8 cellular contexts compared by ENCODE assay signal in genomic region chr10:97399843-97400545, GRCh38. TPM values are rescaled to one million over a fixed set of nuclear protein-coding genes. Genes with fewer than 3 reads are reported as not detected.
A peak's percentile ranks its signal among the peaks of the same experiment; 100 is the strongest.
DNase-seq lines count a peak whose midpoint lies in the region; ATAC-seq and TF ChIP-seq lines count a peak whose summit lies in the region.

No MANE protein-coding gene starts in this region.

- H3K36me3 Mint-ChIP-seq in activated CD4-positive, alpha-beta T cell treated with anti-CD3 and anti-CD28 coated beads, Interleukin-2, amount 10 ng/mL, durations not matched to agents 7 days and 5 days (ENCODE audit: low read depth), result peaks cover 5% of the 10 kb centered on the region
- H3K36me3 Mint-ChIP-seq in nephron (ENCODE audit: low read depth), result peaks cover 6% of the 10 kb centered on the region

- TF ChIP-seq POLR2A in esophagus squamous epithelium (IDR thresholded peaks at IDR 0.05), result peak in 1 of 4 donors; percentile 40

- DNase-seq in cardiac muscle cell (ENCODE audit: low read depth in 1 of 2, low spot score in 1 of 2) (peak; percentile 27 to 61), Right ventricle myocardium inferior (ENCODE audit: missing footprints) (no peak), NCI-H146 (lab: John Stamatoyannopoulos, UW) (peak; percentile 66), esophagus squamous epithelium (lab: John Stamatoyannopoulos, UW) (no peak), NCI-H345 (lab: John Stamatoyannopoulos, UW) (no peak)
- peak; percentile 31 for DNase-seq in activated CD4-positive, alpha-beta T cell treated with anti-CD3 and anti-CD28 coated beads, Interleukin-2, amount 10 ng/mL, durations not matched to agents 7 days and 5 days

- H3K27me3 Mint-ChIP-seq in activated CD4-positive, alpha-beta T cell treated with anti-CD3 and anti-CD28 coated beads, Interleukin-2, amount 10 ng/mL, durations not matched to agents 7 days and 5 days, result no peaks in the 10 kb centered on the region
- H3K27me3 Mint-ChIP-seq in nephron (ENCODE audit: low read depth), result no peaks in the 10 kb centered on the region

- H3K4me3 ChIP-seq in cardiac muscle cell (peak overlapping the region; percentile 90), esophagus squamous epithelium (peak overlapping the region; percentile 67 to 87 (median 80))

- POLR2A ChIA-PET in activated CD4-positive, alpha-beta T cell treated with anti-CD3 and anti-CD28 coated beads, Interleukin-2, amount 10 ng/mL, durations not matched to agents 7 days and 5 days (lab: Charles Lee), result interaction anchor here (1.4 kb wide), 1 partner anchor 14 kb away, joined by 3 read pairs; no protein-coding TSS in a partner anchor

- peak overlapping the region; percentile 93 for H3K4me3 Mint-ChIP-seq in activated CD4-positive, alpha-beta T cell treated with anti-CD3 and anti-CD28 coated beads, Interleukin-2, amount 10 ng/mL, durations not matched to agents 7 days and 5 days
- peak overlapping the region; percentile 92 to 96 (median 96) for H3K4me3 Mint-ChIP-seq in nephron

- no peaks in the 10 kb centered on the region for H3K9me3 Mint-ChIP-seq in activated CD4-positive, alpha-beta T cell treated with anti-CD3 and anti-CD28 coated beads, Interleukin-2, amount 10 ng/mL, durations not matched to agents 7 days and 5 days
- H3K9me3 Mint-ChIP-seq in nephron, result no peaks in the 10 kb centered on the region

- H3K27ac ChIP-seq in cardiac muscle cell, result peak overlapping the region; percentile 78
- H3K27ac ChIP-seq in esophagus squamous epithelium, result peak overlapping the region; percentile 83 to 89 (median 86)

- no peak for TF ChIP-seq CTCF in cardiac muscle cell (IDR thresholded peaks at IDR 0.05; ENCODE audit: low read depth, low read length)
- TF ChIP-seq CTCF in esophagus squamous epithelium (IDR thresholded peaks at IDR 0.05), result no peak
- no peak for TF ChIP-seq CTCF in nephron (IDR thresholded peaks at IDR 0.05; ENCODE audit: unreplicated experiment in 3 of 3)

- ATAC-seq in Right ventricle myocardium inferior, result no peak
- ATAC-seq in GM18861 (IDR thresholded peaks at IDR 0.05; ENCODE audit: unreplicated experiment), result no peak

- peaks cover 7% of the 10 kb centered on the region for H3K4me1 ChIP-seq in cardiac muscle cell (ENCODE audit: low read depth)
- peaks cover 3 to 20% (median 12%) of the 10 kb centered on the region in 3 donors for H3K4me1 ChIP-seq in esophagus squamous epithelium

- intact Hi-C loops in Right ventricle myocardium inferior (cut with DNase I) (loop anchor here (10.0 kb wide), 1 partner anchor 215 kb away; no protein-coding TSS in a partner anchor), esophagus squamous epithelium (cut with DNase I) (no loop called here)

- H3K27me3 ChIP-seq in cardiac muscle cell (no peaks in the 10 kb centered on the region), esophagus squamous epithelium (no peaks in the 10 kb centered on the region)

- no peaks in the 10 kb centered on the region for H3K9me3 ChIP-seq in cardiac muscle cell (ENCODE audit: low read depth)
- no peaks in the 10 kb centered on the region for H3K9me3 ChIP-seq in esophagus squamous epithelium

- CTCF ChIA-PET in activated CD4-positive, alpha-beta T cell treated with anti-CD3 and anti-CD28 coated beads, Interleukin-2, amount 10 ng/mL, durations not matched to agents 7 days and 5 days (lab: Charles Lee), result interaction anchor here (0.6 to 1.7 kb wide), 6 partner anchors 12 to 45 kb away, joined by 3 to 10 read pairs (median 4); no protein-coding TSS in a partner anchor

- peaks cover 16% of the 10 kb centered on the region for H3K4me1 Mint-ChIP-seq in activated CD4-positive, alpha-beta T cell treated with anti-CD3 and anti-CD28 coated beads, Interleukin-2, amount 10 ng/mL, durations not matched to agents 7 days and 5 days
- peaks cover 12% of the 10 kb centered on the region for H3K4me1 Mint-ChIP-seq in nephron

- H3K36me3 ChIP-seq in cardiac muscle cell, result no peaks in the 10 kb centered on the region
- H3K36me3 ChIP-seq in esophagus squamous epithelium, result peaks cover 0 to 38% (median 8%) of the 10 kb centered on the region in 3 donors

- peak overlapping the region; percentile 93 for H3K27ac Mint-ChIP-seq in activated CD4-positive, alpha-beta T cell treated with anti-CD3 and anti-CD28 coated beads, Interleukin-2, amount 10 ng/mL, durations not matched to agents 7 days and 5 days
- H3K27ac Mint-ChIP-seq in nephron, result peak overlapping the region; percentile 36 to 85 (median 61)

- WGBS in esophagus squamous epithelium, 2 donors, result 27 to 32% methylated on average over 14 to 20 of the region's 21 CpGs

RNA-seq across cellular contexts. Expression of gene RRP12, which starts 1.1 kb away (rescaled TPM):
- total RNA-seq in cardiac muscle cell (14.5 and 16.2 TPM in 2 replicates), Right ventricle myocardium inferior (13.8 TPM), esophagus squamous epithelium (10 to 100 TPM; 14.9 to 33.4 (median 23.9) TPM)
- 14.8 and 14.9 TPM in 2 replicates for polyA plus RNA-seq in cardiac muscle cell
- total RNA-seq in activated CD4-positive, alpha-beta T cell treated with anti-CD3 and anti-CD28 coated beads, Interleukin-2, amount 10 ng/mL, durations not matched to agents 7 days and 5 days, result 10 to 100 TPM; 20.1 to 21.6 TPM

RNA-seq across cellular contexts. Expression of gene PGAM1, which starts 26.0 kb away (rescaled TPM):
- total RNA-seq in cardiac muscle cell (912 and 1,364 TPM in 2 replicates), Right ventricle myocardium inferior (220 TPM), esophagus squamous epithelium (100 to 1,000 TPM; 310 to 700 (median 514) TPM)
- 1,322 and 1,889 TPM in 2 replicates for polyA plus RNA-seq in cardiac muscle cell
- total RNA-seq in activated CD4-positive, alpha-beta T cell treated with anti-CD3 and anti-CD28 coated beads, Interleukin-2, amount 10 ng/mL, durations not matched to agents 7 days and 5 days, result 100 to 1,000 TPM; 380 to 406 TPM

RNA-seq across cellular contexts. Expression of gene EXOSC1, which starts 45.8 kb away (rescaled TPM):
- total RNA-seq in cardiac muscle cell (33.6 and 38.3 TPM in 2 replicates), Right ventricle myocardium inferior (18.2 TPM), esophagus squamous epithelium (10 to 100 TPM; 12.4 to 44.8 (median 24.7) TPM)
- 56.5 and 75.0 TPM in 2 replicates for polyA plus RNA-seq in cardiac muscle cell
- 10 to 100 TPM; 45.5 to 50.0 TPM for total RNA-seq in activated CD4-positive, alpha-beta T cell treated with anti-CD3 and anti-CD28 coated beads, Interleukin-2, amount 10 ng/mL, durations not matched to agents 7 days and 5 days

RNA-seq across cellular contexts. Expression of gene ZDHHC16, which starts 46.0 kb away (rescaled TPM):
- total RNA-seq in cardiac muscle cell (30.8 and 43.2 TPM in 2 replicates), Right ventricle myocardium inferior (19.1 TPM), esophagus squamous epithelium (10 to 100 TPM; 17.0 to 36.9 (median 28.2) TPM)
- 58.4 and 85.5 TPM in 2 replicates for polyA plus RNA-seq in cardiac muscle cell
- 10 to 100 TPM; 38.5 to 39.3 TPM for total RNA-seq in activated CD4-positive, alpha-beta T cell treated with anti-CD3 and anti-CD28 coated beads, Interleukin-2, amount 10 ng/mL, durations not matched to agents 7 days and 5 days

Comparison
In these comparisons a context has a peak if more than half of its experiments do, and no peak if none do; other contexts are left out.
1. DNase-seq: peak in cardiac muscle cell (2 of 2), NCI-H146 (single experiment) and activated CD4-positive, alpha-beta T cell treated with anti-CD3 and anti-CD28 coated beads, Interleukin-2, amount 10 ng/mL, durations not matched to agents 7 days and 5 days (single experiment); none in Right ventricle myocardium inferior (single experiment), esophagus squamous epithelium (single experiment) and NCI-H345 (single experiment).